Comparison of ENCODE assay signal across 13 cellular contexts in the genomic region with DNA sequence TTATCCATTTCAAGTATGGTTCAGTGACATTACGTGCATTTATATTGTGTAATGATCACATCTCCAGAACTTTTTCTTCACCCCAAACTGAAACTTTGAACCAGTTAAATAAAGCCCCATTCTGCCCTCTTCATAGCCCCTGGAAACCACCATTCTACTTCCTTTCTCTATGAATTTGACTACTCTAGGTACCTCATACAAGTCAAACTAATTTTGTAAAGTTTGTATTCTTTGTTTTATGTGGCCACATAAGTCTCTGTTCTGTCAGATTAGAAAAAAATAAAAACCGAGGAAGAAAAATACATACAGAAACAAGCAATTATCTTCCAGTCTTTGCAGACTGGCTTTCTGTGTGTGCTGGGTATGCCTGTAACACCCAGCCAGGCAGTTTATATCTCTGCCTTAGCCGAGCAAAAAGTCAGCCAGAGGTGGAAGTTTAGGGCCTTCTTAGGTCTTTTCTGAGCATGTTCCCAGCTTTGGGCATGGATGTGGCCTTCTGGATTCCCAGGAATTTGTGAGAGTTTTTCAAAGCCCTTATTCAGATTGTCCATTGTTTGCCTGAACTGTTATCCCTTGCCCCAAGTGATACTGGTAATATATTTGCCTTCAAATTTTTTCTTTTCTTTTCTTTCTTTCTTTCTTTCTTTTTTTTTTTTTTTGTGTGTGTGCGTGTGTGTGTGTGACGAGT. TPM values are rescaled to one million over a fixed set of nuclear protein-coding genes. Genes with fewer than 3 reads are reported as not detected.
A peak's percentile ranks its signal among the peaks of the same experiment; 100 is the strongest.
DNase-seq lines count a peak whose midpoint lies in the region; ATAC-seq, FAIRE-seq and TF ChIP-seq lines count a peak whose summit lies in the region.
"Had no signal": no experiment of that assay in that cellular context is flagged by ENCODE, and none has a peak within 500 bp of the region (broad histone marks: within the 10 kb centered on the region; RNA-seq: fewer than 3 reads in every experiment).

No MANE protein-coding gene starts in this region.

- H3K4me3 ChIP-seq in PC-9 (no peak overlapping the region), small intestine (ENCODE audit: low read depth in 1 of 2, low read length in 2 of 2) (no peak overlapping the region)
- H3K4me3 ChIP-seq: ascending aorta had no signal

- no peaks in the 10 kb centered on the region for H3K9me3 ChIP-seq in PC-9 (ENCODE audit: insufficient read depth, low read depth)
- H3K9me3 ChIP-seq in small intestine (ENCODE audit: control insufficient read depth, low read depth) = no peaks in the 10 kb centered on the region
- H3K9me3 ChIP-seq: ascending aorta had no signal

- POLR2A ChIA-PET in PC-9 (lab: Charles Lee; ENCODE audit: unreplicated experiment) = no interaction called here

- H3K79me2 ChIP-seq in PC-9 (ENCODE audit: low read depth) = no peaks in the 10 kb centered on the region

- H3F3A ChIP-seq in PC-9 (ENCODE audit: insufficient read depth, low read depth) = peaks cover 23% of the 10 kb centered on the region; the same call in 1 of the 2 replicates

- CTCF ChIA-PET in PC-9 (lab: Charles Lee) = no interaction called here

- no peak overlapping the region for H2AFZ ChIP-seq in PC-9

- H3K27me3 ChIP-seq in PC-9 (ENCODE audit: insufficient read depth, low read depth) (no peaks in the 10 kb centered on the region), small intestine (ENCODE audit: control insufficient read depth in 2 of 2, insufficient read depth in 2 of 2, low read length in 2 of 2) (no peaks in the 10 kb centered on the region)
- H3K27me3 ChIP-seq: ascending aorta had no signal

- H3K4me2 ChIP-seq in PC-9 = no peak overlapping the region

- 79 to 85% (median 79%) methylated on average over 5 of the region's 5 CpGs for WGBS in small intestine, 3 donors

- no peak for TF ChIP-seq CTCF in PC-9 (conservative IDR thresholded peaks at IDR 0.05)

- peak; percentile 35 for ATAC-seq in GM18519 (IDR thresholded peaks at IDR 0.05; ENCODE audit: low FRiP score, unreplicated experiment)
- peak; percentile 47 for ATAC-seq in GM21717 (IDR thresholded peaks at IDR 0.05; ENCODE audit: unreplicated experiment)
- ATAC-seq in HG03565 (IDR thresholded peaks at IDR 0.05; ENCODE audit: unreplicated experiment) = peak; percentile 30

- no peak for FAIRE-seq in small intestine (lab: Jason Lieb, UNC)

- BruUV-seq in PC-9 (replicated peaks; lab: Mats Ljungman, UMichigan) = no TSS peak

- no peaks in the 10 kb centered on the region for H3K9me2 ChIP-seq in PC-9 (ENCODE audit: insufficient read depth)

- no peak overlapping the region for H3K27ac ChIP-seq in PC-9
- no peak overlapping the region for H3K27ac ChIP-seq in small intestine (ENCODE audit: low read depth in 1 of 2, low read length in 1 of 2)
- H3K27ac ChIP-seq: ascending aorta, HL-60 had no signal

- H4K20me1 ChIP-seq in PC-9 (ENCODE audit: insufficient read depth) = no peaks in the 10 kb centered on the region

- DNase-seq in islet precursor cell (peak; percentile 56), PC-9 (no peak), small intestine (no peak), T-helper 9 cell (no peak), NCI-H524 (lab: John Stamatoyannopoulos, UW) (no peak)
- DNase-seq: activated CD4-positive, alpha-beta T cell treated with anti-CD3 and anti-CD28 coated beads for 48 hours; COR-L47; NCI-H187 treated with DMSO at 0.1 percent for 48 hours had no signal

- intact Hi-C loops in PC-9 (cut with micrococcal nuclease; ENCODE audit: unreplicated experiment) = loop anchor here (10.0 kb wide), 1 partner anchor 322 kb away; no protein-coding TSS in a partner anchor

- H3K4me1 ChIP-seq in PC-9 (replicated peaks; ENCODE audit: insufficient read depth) = peaks cover 34% of the 10 kb centered on the region
- H3K4me1 ChIP-seq in small intestine (ENCODE audit: control insufficient read depth in 2 of 2, insufficient read depth in 1 of 2, low read depth in 1 of 2, low read length in 1 of 2) = no peaks in the 10 kb centered on the region
- H3K4me1 ChIP-seq: ascending aorta had no signal

- H3K36me3 ChIP-seq in PC-9 (ENCODE audit: low read depth) = no peaks in the 10 kb centered on the region
- no peaks in the 10 kb centered on the region for H3K36me3 ChIP-seq in small intestine (ENCODE audit: control insufficient read depth in 2 of 2, insufficient read depth in 2 of 2, low read length in 2 of 2)
- H3K36me3 ChIP-seq: ascending aorta had no signal

RNA-seq across cellular contexts. Expression of a gene that starts 6.0 kb away (rescaled TPM):
- total RNA-seq in PC-9 (2021) = 14.7 and 15.7 TPM in 2 replicates
- polyA plus RNA-seq in small intestine = 10 to 100 TPM in 2 of 3 donors, 1 to 10 TPM in 1; 5.5 to 25.9 (median 19.7) TPM
